In genomic region chr1:182084487-182085316, GRCh38 we compare ENCODE assay signal across 8 cellular contexts. TPM values are rescaled to one million over a fixed set of nuclear protein-coding genes. Genes with fewer than 3 reads are reported as not detected.
DNase-seq lines count a peak whose midpoint lies in the region; ATAC-seq lines count a peak whose summit lies in the region.

No MANE protein-coding gene starts in this region.

- DNase-seq in NCI-H69 (lab: John Stamatoyannopoulos, UW) (peak; percentile 79), lung microvascular endothelial cell (ENCODE audit: low read depth in 2 of 2) (peak; percentile 67 to 88)
- DNase-seq in activated CD4-positive, alpha-beta memory T cell treated with anti-CD3 and anti-CD28 coated beads, Interleukin-2, amount 10 ng/mL, durations not matched to agents 7 days and 5 days = peak; percentile 88
- DNase-seq in effector memory CD4-positive, alpha-beta T cell = peak; percentile 42 to 63 (median 52)
- DNase-seq in stimulated activated CD8-positive, alpha-beta memory T cell treated with anti-CD3 and anti-CD28 coated beads, Interleukin-15, amount 100 ng/mL, for 1 hour (ENCODE audit: low read depth) = peak; percentile 67

- H3K4me1 ChIP-seq in ACC112 (ENCODE audit: control insufficient read depth, insufficient read depth, low read length, unreplicated experiment) = peaks cover 4% of the 10 kb centered on the region
- peaks cover 37% of the 10 kb centered on the region for H3K4me1 ChIP-seq in effector memory CD4-positive, alpha-beta T cell (ENCODE audit: control insufficient read depth, insufficient read depth, low read length, poor library complexity, severe bottlenecking)

- H3K27me3 Mint-ChIP-seq in activated CD4-positive, alpha-beta memory T cell treated with anti-CD3 and anti-CD28 coated beads, Interleukin-2, amount 10 ng/mL, durations not matched to agents 7 days and 5 days = no peaks in the 10 kb centered on the region

- H3K27ac ChIP-seq in ACC112 (ENCODE audit: low read depth, low read length) = no peak overlapping the region
- peak overlapping the region; percentile 39 for H3K27ac ChIP-seq in effector memory CD4-positive, alpha-beta T cell (ENCODE audit: insufficient read depth, low read length, poor library complexity, severe bottlenecking)

- no peaks in the 10 kb centered on the region for H3K36me3 ChIP-seq in ACC112 (ENCODE audit: insufficient read depth, low read length)
- no peaks in the 10 kb centered on the region for H3K36me3 ChIP-seq in effector memory CD4-positive, alpha-beta T cell (ENCODE audit: control insufficient read depth, insufficient read depth, low read length)

- no peaks in the 10 kb centered on the region for H3K9me3 Mint-ChIP-seq in activated CD4-positive, alpha-beta memory T cell treated with anti-CD3 and anti-CD28 coated beads, Interleukin-2, amount 10 ng/mL, durations not matched to agents 7 days and 5 days

- H3K79me2 ChIP-seq in ACC112 (ENCODE audit: control insufficient read depth, insufficient read depth, low read length, unreplicated experiment) = no peaks in the 10 kb centered on the region

- no peaks in the 10 kb centered on the region for H3K9me3 ChIP-seq in effector memory CD4-positive, alpha-beta T cell (ENCODE audit: control insufficient read depth, low read length)

- H3K27ac Mint-ChIP-seq in activated CD4-positive, alpha-beta memory T cell treated with anti-CD3 and anti-CD28 coated beads, Interleukin-2, amount 10 ng/mL, durations not matched to agents 7 days and 5 days = peak overlapping the region; percentile 61

- POLR2A ChIA-PET in activated CD4-positive, alpha-beta memory T cell treated with anti-CD3 and anti-CD28 coated beads, Interleukin-2, amount 10 ng/mL, durations not matched to agents 7 days and 5 days (lab: Charles Lee) = interaction anchor here (1.0 to 1.5 kb wide), 3 partner anchors 175 to 312 kb away, joined by 3 to 7 read pairs (median 6); partner anchors contain the start of gene GLUL

- no peaks in the 10 kb centered on the region for H3K27me3 ChIP-seq in ACC112 (ENCODE audit: insufficient read depth, low read length)
- H3K27me3 ChIP-seq in effector memory CD4-positive, alpha-beta T cell (replicated peaks; ENCODE audit: control insufficient read depth, insufficient read depth, low read length, poor library complexity, severe bottlenecking) = no peaks in the 10 kb centered on the region

- H3K36me3 Mint-ChIP-seq in activated CD4-positive, alpha-beta memory T cell treated with anti-CD3 and anti-CD28 coated beads, Interleukin-2, amount 10 ng/mL, durations not matched to agents 7 days and 5 days (ENCODE audit: low read depth) = no peaks in the 10 kb centered on the region

- no peak overlapping the region for H3K4me3 ChIP-seq in ACC112 (ENCODE audit: low read depth, low read length)
- H3K4me3 ChIP-seq in effector memory CD4-positive, alpha-beta T cell (ENCODE audit: insufficient read depth, low read depth, low read length, poor library complexity, severe bottlenecking) = no peak overlapping the region

- ATAC-seq in GM18511 (IDR thresholded peaks at IDR 0.05; ENCODE audit: unreplicated experiment) (peak; percentile 80), HG03565 (IDR thresholded peaks at IDR 0.05; ENCODE audit: unreplicated experiment) (peak; percentile 65)

- CTCF ChIA-PET in activated CD4-positive, alpha-beta memory T cell treated with anti-CD3 and anti-CD28 coated beads, Interleukin-2, amount 10 ng/mL, durations not matched to agents 7 days and 5 days (lab: Charles Lee) = interaction anchor here (0.6 to 12.2 kb wide), 31 partner anchors 8 to 703 kb away, joined by 3 to 261 read pairs (median 4); partner anchors contain the start of genes GLUL and RNASEL

- no peak overlapping the region for H3K4me3 Mint-ChIP-seq in activated CD4-positive, alpha-beta memory T cell treated with anti-CD3 and anti-CD28 coated beads, Interleukin-2, amount 10 ng/mL, durations not matched to agents 7 days and 5 days

- H3K4me1 Mint-ChIP-seq in activated CD4-positive, alpha-beta memory T cell treated with anti-CD3 and anti-CD28 coated beads, Interleukin-2, amount 10 ng/mL, durations not matched to agents 7 days and 5 days = peaks cover 55% of the 10 kb centered on the region

- H2AFZ ChIP-seq in ACC112 (ENCODE audit: low read length, unreplicated experiment) = peak overlapping the region; percentile 37

RNA-seq across cellular contexts. Expression of gene ZNF648, which starts 23.2 kb away (rescaled TPM):
- not detected for total RNA-seq in activated CD4-positive, alpha-beta memory T cell treated with anti-CD3 and anti-CD28 coated beads, Interleukin-2, amount 10 ng/mL, durations not matched to agents 7 days and 5 days
- total RNA-seq in lung microvascular endothelial cell = not detected in 2 replicates
